In genomic region chr7:139757968-139758367, GRCh38 we compare ENCODE assay signal across 16 cellular contexts. TPM values are rescaled to one million over a fixed set of nuclear protein-coding genes. Genes with fewer than 3 reads are reported as not detected.
A peak's percentile ranks its signal among the peaks of the same experiment; 100 is the strongest.
DNase-seq lines count a peak whose midpoint lies in the region; ATAC-seq, FAIRE-seq and TF ChIP-seq lines count a peak whose summit lies in the region.
"Had no signal": no experiment of that assay in that cellular context is flagged by ENCODE, and none has a peak within 500 bp of the region (broad histone marks: within the 10 kb centered on the region; RNA-seq: fewer than 3 reads in every experiment).

No MANE protein-coding gene starts in this region.

- peak overlapping the region; percentile 21 for H3K27ac ChIP-seq in HepG2 (ENCODE audit: extremely low read length, insufficient read depth, low read length)
- H3K27ac ChIP-seq in esophagus muscularis mucosa (replicated peaks in 1 of 4), result no peak overlapping the region

- H3K4me3 Mint-ChIP-seq in activated T-cell treated with anti-CD3 and anti-CD28 coated beads, Interleukin-2, amount 50 U/mL, for 72 hours, result no peak overlapping the region
- H3K4me3 Mint-ChIP-seq in activated T-cell treated with anti-CD3 and anti-CD28 coated beads, Interleukin-2, amount 50 U/mL, for 4 hours, result no peak overlapping the region
- no peak overlapping the region for H3K4me3 Mint-ChIP-seq in chondrocyte (ENCODE audit: unreplicated experiment)
- H3K4me3 Mint-ChIP-seq: B cell; CD4-positive, alpha-beta T cell; GM23338 had no signal

- POLR2A ChIA-PET in HepG2 (lab: Yijun Ruan, JAX), result interaction anchor here (1.7 kb wide), 1 partner anchor 12 kb away, joined by 5 read pairs; no protein-coding TSS in a partner anchor

- intact Hi-C loops in HepG2 (cut with micrococcal nuclease; ENCODE audit: unreplicated experiment) (loop anchor here (2.0 kb wide), 1 partner anchor 13 kb away; no protein-coding TSS in a partner anchor), esophagus muscularis mucosa (cut with DNase I) (no loop called here)

- H4K20me1 ChIP-seq in HepG2 (ENCODE audit: insufficient read depth, low read length), result peaks cover 58% of the 10 kb centered on the region

- TF ChIP-seq POLR2A in HepG2 (IDR thresholded peaks at IDR 0.05; ENCODE audit: insufficient read depth in 1 of 2, low read depth in 2 of 2, low read length in 2 of 2), result no peak
- TF ChIP-seq POLR2A in esophagus muscularis mucosa (IDR thresholded peaks at IDR 0.05; ENCODE audit: low read depth), result no peak

- H3K9ac ChIP-seq in HepG2 (ENCODE audit: insufficient read depth, low read depth, low read length), result no peak overlapping the region

- no peaks in the 10 kb centered on the region for H3K36me3 Mint-ChIP-seq in activated T-cell treated with anti-CD3 and anti-CD28 coated beads, Interleukin-2, amount 50 U/mL, for 72 hours (ENCODE audit: insufficient read depth in 2 of 2)
- H3K36me3 Mint-ChIP-seq in activated T-cell treated with anti-CD3 and anti-CD28 coated beads, Interleukin-2, amount 50 U/mL, for 4 hours (ENCODE audit: insufficient read depth), result peaks cover 15% of the 10 kb centered on the region
- peaks cover 4% of the 10 kb centered on the region for H3K36me3 Mint-ChIP-seq in chondrocyte (ENCODE audit: low read depth)

- peak overlapping the region; percentile 21; the same call in 1 of the 2 replicates for H3K4me2 ChIP-seq in HepG2 (ENCODE audit: low read depth, low read length)
- H3K4me2 ChIP-seq: GM23338 had no signal

- in situ Hi-C loops in HepG2 (cut with HindIII; ENCODE audit: extremely low pct_ligation_motif_present, low pct_unique_long_range_greater_than_20kb), result no loop called here

- FAIRE-seq in HepG2 (lab: Jason Lieb, UNC), result no peak
- FAIRE-seq: GM12891 had no signal

- H3K4me3 ChIP-seq in HepG2 (replicated peaks in 1 of 3; ENCODE audit: insufficient read depth in 1 of 3, low read depth in 2 of 3, low read length in 3 of 3) (no peak overlapping the region), esophagus muscularis mucosa (no peak overlapping the region)
- H3K4me3 ChIP-seq: GM23338 had no signal

- WGBS in HepG2 (ENCODE audit: low lambda C conversion rate), result 61% methylated on average over 2 of the region's 2 CpGs
- WGBS in esophagus muscularis mucosa, result 74% methylated on average over 2 of the region's 2 CpGs

- no peak for ATAC-seq in activated T-cell treated with anti-CD3 and anti-CD28 coated beads, Interleukin-2, amount 50 U/mL, for 72 hours (replicated peaks in 1 of 2)
- ATAC-seq in activated T-cell treated with anti-CD3 and anti-CD28 coated beads, Interleukin-2, amount 50 U/mL, for 4 hours, result no peak
- ATAC-seq in HepG2, result no peak
- ATAC-seq: GM23338 had no signal

- no peaks in the 10 kb centered on the region for H3K9me3 ChIP-seq in HepG2 (ENCODE audit: low read length)
- H3K9me3 ChIP-seq in esophagus muscularis mucosa, result no peaks in the 10 kb centered on the region

- no peaks in the 10 kb centered on the region for H3K27me3 Mint-ChIP-seq in activated T-cell treated with anti-CD3 and anti-CD28 coated beads, Interleukin-2, amount 50 U/mL, for 72 hours (ENCODE audit: low read depth)
- no peaks in the 10 kb centered on the region for H3K27me3 Mint-ChIP-seq in activated T-cell treated with anti-CD3 and anti-CD28 coated beads, Interleukin-2, amount 50 U/mL, for 4 hours (ENCODE audit: low read depth)
- H3K27me3 Mint-ChIP-seq in chondrocyte (ENCODE audit: low read depth), result no peaks in the 10 kb centered on the region
- H3K27me3 Mint-ChIP-seq: B cell; CD4-positive, alpha-beta T cell; IgD-negative memory B cell had no signal

- H3K27me3 ChIP-seq in HepG2 (ENCODE audit: control insufficient read depth in 1 of 2, insufficient read depth in 2 of 2, low read length in 2 of 2) (no peaks in the 10 kb centered on the region), esophagus muscularis mucosa (no peaks in the 10 kb centered on the region)

- peak overlapping the region; percentile 14 for H3K27ac Mint-ChIP-seq in activated T-cell treated with anti-CD3 and anti-CD28 coated beads, Interleukin-2, amount 50 U/mL, for 72 hours
- peak overlapping the region; percentile 84 for H3K27ac Mint-ChIP-seq in chondrocyte (ENCODE audit: unreplicated experiment)
- H3K27ac Mint-ChIP-seq: B cell; CD4-positive, alpha-beta T cell; GM23338 had no signal

- H3K4me1 ChIP-seq in HepG2 (ENCODE audit: insufficient read depth, low read length), result peaks cover 61% of the 10 kb centered on the region
- H3K4me1 ChIP-seq in esophagus muscularis mucosa, result peaks cover 15 to 37% (median 29%) of the 10 kb centered on the region in 4 donors

- TF ChIP-seq CTCF in chondrocyte (IDR thresholded peaks at IDR 0.05), result no peak
- no peak for TF ChIP-seq CTCF in HepG2 (CRISPR knock-in tag; IDR thresholded peaks at IDR 0.05)
- TF ChIP-seq CTCF in esophagus muscularis mucosa (IDR thresholded peaks at IDR 0.05), result no peak

- no peak for TF ChIP-seq RAD21 in HepG2 (CRISPR knock-in tag; IDR thresholded peaks at IDR 0.05)

- H3K36me3 ChIP-seq in HepG2 (replicated peaks in 1 of 2; ENCODE audit: control insufficient read depth in 1 of 2, insufficient read depth in 2 of 2, low read length in 2 of 2), result peaks cover 2 to 42% of the 10 kb centered on the region in 2 experiments
- no peaks in the 10 kb centered on the region for H3K36me3 ChIP-seq in esophagus muscularis mucosa

- TF ChIP-seq EP300 in HepG2 (IDR thresholded peaks at IDR 0.05; ENCODE audit: low read depth in 2 of 2, low read length in 2 of 2) (no peak), HepG2 (CRISPR knock-in tag; IDR thresholded peaks at IDR 0.05; ENCODE audit: borderline replicate concordance) (no peak), esophagus muscularis mucosa (IDR thresholded peaks at IDR 0.05) (no peak)

- DNase-seq in activated T-cell treated with anti-CD3 and anti-CD28 coated beads, Interleukin-2, amount 50 U/mL, for 72 hours, result no peak
- no peak for DNase-seq in activated T-cell treated with anti-CD3 and anti-CD28 coated beads, Interleukin-2, amount 50 U/mL, for 4 hours
- no peak for DNase-seq in chondrocyte (ENCODE audit: low spot score)
- peak; percentile 43 for DNase-seq in HepG2 (ENCODE audit: low spot score)
- no peak for DNase-seq in esophagus muscularis mucosa (ENCODE audit: extremely low spot score)
- DNase-seq in activated effector memory CD4-positive, alpha-beta T cell treated with anti-CD3 and anti-CD28 coated beads, Interleukin-2, amount 50 U/mL, for 16 hours, result no peak
- DNase-seq in NCI-H446 treated with DMSO at 0.1 percent for 48 hours (lab: John Stamatoyannopoulos, UW), result no peak
- DNase-seq in NCI-H146 (lab: John Stamatoyannopoulos, UW), result no peak
- DNase-seq: 8988T; C1 segment of cervical spinal cord; CD4-positive, alpha-beta T cell; DMS79 had no signal

- no TSS peak for BruUV-seq in HepG2 (replicated peaks; lab: Mats Ljungman, UMichigan)

- CTCF ChIA-PET in HepG2 (lab: Yijun Ruan, JAX; ENCODE audit: low intra/inter-chr PET ratio, low total read pairs), result no interaction called here

- H2AFZ ChIP-seq in HepG2 (ENCODE audit: low read length), result no peak overlapping the region
- H2AFZ ChIP-seq: GM23338 had no signal

- peaks cover 96% of the 10 kb centered on the region for H3K79me2 ChIP-seq in HepG2 (ENCODE audit: insufficient read depth, low read length)

- H3K9me3 Mint-ChIP-seq in activated T-cell treated with anti-CD3 and anti-CD28 coated beads, Interleukin-2, amount 50 U/mL, for 72 hours, result no peaks in the 10 kb centered on the region
- no peaks in the 10 kb centered on the region for H3K9me3 Mint-ChIP-seq in activated T-cell treated with anti-CD3 and anti-CD28 coated beads, Interleukin-2, amount 50 U/mL, for 4 hours
- no peaks in the 10 kb centered on the region for H3K9me3 Mint-ChIP-seq in chondrocyte (ENCODE audit: low read depth)
- H3K9me3 Mint-ChIP-seq: CD4-positive, alpha-beta T cell; GM23338; IgD-negative memory B cell had no signal

- peaks cover 55% of the 10 kb centered on the region for H3K4me1 Mint-ChIP-seq in activated T-cell treated with anti-CD3 and anti-CD28 coated beads, Interleukin-2, amount 50 U/mL, for 72 hours (ENCODE audit: low read depth)
- H3K4me1 Mint-ChIP-seq in activated T-cell treated with anti-CD3 and anti-CD28 coated beads, Interleukin-2, amount 50 U/mL, for 4 hours (ENCODE audit: low read depth), result peaks cover 58% of the 10 kb centered on the region
- H3K4me1 Mint-ChIP-seq in chondrocyte (ENCODE audit: low read depth), result peaks cover 87% of the 10 kb centered on the region

RNA-seq across cellular contexts. Expression of gene HIPK2, which starts 19.8 kb away (rescaled TPM):
- 10 to 100 TPM; 28.7 to 35.4 TPM for total RNA-seq in activated T-cell treated with anti-CD3 and anti-CD28 coated beads, Interleukin-2, amount 50 U/mL, for 72 hours
- total RNA-seq in activated T-cell treated with anti-CD3 and anti-CD28 coated beads, Interleukin-2, amount 50 U/mL, for 4 hours, result 10 to 100 TPM; 20.3 to 26.8 (median 26.1) TPM
- 71.2 to 75.6 TPM (median 72.3 TPM) in 3 replicates for total RNA-seq in chondrocyte
- total RNA-seq in HepG2 (2016; rRNA removed; fragmentation: Illumina TruSeq; extraction: Trizol), result 14.4 and 25.9 TPM in 2 replicates
- total RNA-seq in HepG2 (2016; cell fraction: cytosol; rRNA removed; fragmentation: Illumina TruSeq; extraction: Trizol; ENCODE audit: low read depth), result 38.1 and 38.4 TPM in 2 replicates
- total RNA-seq in HepG2 (2016; cell fraction: insoluble cytoplasmic fraction; rRNA removed; fragmentation: Illumina TruSeq; extraction: Trizol), result 13.8 and 20.2 TPM in 2 replicates
- 26.7 and 27.9 TPM in 2 replicates for total RNA-seq in HepG2 (2016; cell fraction: membrane; rRNA removed; fragmentation: Illumina TruSeq; extraction: Trizol)
- total RNA-seq in HepG2 (2016; cell fraction: nucleus; rRNA removed; fragmentation: Illumina TruSeq; extraction: Trizol), result 19.7 and 24.5 TPM in 2 replicates
- polyA plus RNA-seq in HepG2 (2011; rRNA removed), result 17.0 and 20.2 TPM in 2 replicates
- 11.5 and 11.7 TPM in 2 replicates for polyA plus RNA-seq in HepG2 (2011; cell fraction: cytosol; rRNA removed)
- polyA plus RNA-seq in HepG2 (2011; cell fraction: nucleus; rRNA removed), result 34.6 and 39.9 TPM in 2 replicates
- polyA plus RNA-seq in HepG2 (2012), result 18.0 and 18.2 TPM in 2 replicates
- polyA plus RNA-seq in HepG2 (2016; cell fraction: cytosol; fragmentation: Illumina TruSeq; extraction: Trizol; ENCODE audit: low read depth), result 2.4 and 2.9 TPM in 2 replicates
- 15.0 and 20.1 TPM in 2 replicates for polyA plus RNA-seq in HepG2 (2016; cell fraction: insoluble cytoplasmic fraction; fragmentation: Illumina TruSeq; extraction: Trizol; ENCODE audit: low read depth)
- 5.5 and 6.5 TPM in 2 replicates for polyA plus RNA-seq in HepG2 (2016; cell fraction: membrane; fragmentation: Illumina TruSeq; extraction: Trizol; ENCODE audit: low read depth)
- 17.7 and 18.3 TPM in 2 replicates for polyA plus RNA-seq in HepG2 (2016; cell fraction: nucleus; fragmentation: Illumina TruSeq; extraction: Trizol; ENCODE audit: insufficient read depth, low read depth)
- 10.5 and 48.8 TPM in 2 replicates for polyA minus RNA-seq in HepG2 (2011; rRNA and poly(A)+ RNA removed; ENCODE audit: low replicate concordance)
- polyA minus RNA-seq in HepG2 (2011; cell fraction: cytosol; rRNA and poly(A)+ RNA removed), result 29.2 and 34.4 TPM in 2 replicates
- polyA minus RNA-seq in HepG2 (2011; cell fraction: nucleus; rRNA and poly(A)+ RNA removed), result 29.6 and 32.6 TPM in 2 replicates
- total RNA-seq in esophagus muscularis mucosa, result 10 to 100 TPM; 20.9 to 40.9 (median 26.7) TPM
